8 cellular contexts compared by ENCODE assay signal in the genomic region with DNA sequence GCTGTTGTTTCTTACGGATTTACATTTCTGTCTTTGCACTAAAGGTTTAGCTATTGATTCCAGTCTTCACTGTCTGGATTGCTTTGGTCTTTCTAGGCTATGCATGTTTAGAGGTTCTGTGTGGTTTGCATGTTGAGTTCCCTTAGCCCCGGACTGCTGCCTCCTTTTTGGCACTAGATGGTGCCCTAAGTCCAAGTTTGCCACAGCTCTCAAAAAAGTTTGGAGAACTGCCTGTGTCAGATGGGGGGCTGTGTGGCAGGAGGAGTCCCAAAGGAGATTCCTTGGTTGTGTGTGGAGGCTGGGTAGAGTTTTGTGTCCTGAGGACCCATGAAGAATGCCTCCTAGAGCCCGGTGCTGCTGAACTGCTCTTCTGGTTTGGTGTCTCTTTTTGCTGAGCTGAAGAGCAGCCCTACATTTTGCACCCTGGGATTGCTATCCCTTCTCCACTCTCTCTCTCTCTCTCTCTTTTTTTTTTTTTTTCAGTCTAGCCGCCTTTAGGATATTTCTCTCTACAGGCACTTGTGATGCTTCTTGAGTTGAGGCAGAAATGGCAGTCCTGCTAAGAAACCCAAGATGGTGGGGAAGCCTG.
DNase-seq lines count a peak whose midpoint lies in the region; ATAC-seq and TF ChIP-seq lines count a peak whose summit lies in the region.

No MANE protein-coding gene starts in this region.

- H3K27me3 Mint-ChIP-seq in endothelial cell (ENCODE audit: unreplicated experiment), result no peaks in the 10 kb centered on the region
- H3K27me3 Mint-ChIP-seq in nephron progenitor cell (ENCODE audit: low read depth, poor library complexity), result peaks cover 3% of the 10 kb centered on the region

- peak; percentile 73 for DNase-seq in EH (ENCODE audit: low read depth)
- peak; percentile 78 for DNase-seq in HT-29 (ENCODE audit: low spot score)
- DNase-seq in SKM-1 treated with dmso at 0.1 percent for 144 hours (lab: John Stamatoyannopoulos, UW; ENCODE audit: unreplicated experiment), result peak; percentile 77
- peak; percentile 58 for DNase-seq in endothelial cell (ENCODE audit: low spot score)
- DNase-seq in nephron progenitor cell, result peak; percentile 37
- DNase-seq in effector CD8-positive, alpha-beta T cell (lab: John Stamatoyannopoulos, UW), result no peak

- no peak overlapping the region for H3K4me3 Mint-ChIP-seq in endothelial cell (ENCODE audit: unreplicated experiment)
- no peak overlapping the region for H3K4me3 Mint-ChIP-seq in nephron progenitor cell

- TF ChIP-seq CTCF in endothelial cell (IDR thresholded peaks at IDR 0.05; ENCODE audit: unreplicated experiment) (peak; percentile 22), nephron progenitor cell (IDR thresholded peaks at IDR 0.05) (peak; percentile 57)

- ATAC-seq in GM19455 (IDR thresholded peaks at IDR 0.05; ENCODE audit: unreplicated experiment) (peak; percentile 82), HG03521 (IDR thresholded peaks at IDR 0.05; ENCODE audit: unreplicated experiment) (no peak)

- H3K9me3 Mint-ChIP-seq in endothelial cell (ENCODE audit: unreplicated experiment) (no peaks in the 10 kb centered on the region), nephron progenitor cell (peaks cover 10% of the 10 kb centered on the region)

- H3K4me1 Mint-ChIP-seq in endothelial cell (ENCODE audit: unreplicated experiment) (peaks cover 8% of the 10 kb centered on the region), nephron progenitor cell (no peaks in the 10 kb centered on the region)

- no peak overlapping the region for H3K27ac Mint-ChIP-seq in endothelial cell (ENCODE audit: unreplicated experiment)
- no peak overlapping the region for H3K27ac Mint-ChIP-seq in nephron progenitor cell

- no peaks in the 10 kb centered on the region for H3K36me3 Mint-ChIP-seq in endothelial cell (ENCODE audit: low read depth, unreplicated experiment)
- H3K36me3 Mint-ChIP-seq in nephron progenitor cell (ENCODE audit: low read depth), result no peaks in the 10 kb centered on the region
